2 cellular contexts compared by ENCODE assay signal in the genomic region with DNA sequence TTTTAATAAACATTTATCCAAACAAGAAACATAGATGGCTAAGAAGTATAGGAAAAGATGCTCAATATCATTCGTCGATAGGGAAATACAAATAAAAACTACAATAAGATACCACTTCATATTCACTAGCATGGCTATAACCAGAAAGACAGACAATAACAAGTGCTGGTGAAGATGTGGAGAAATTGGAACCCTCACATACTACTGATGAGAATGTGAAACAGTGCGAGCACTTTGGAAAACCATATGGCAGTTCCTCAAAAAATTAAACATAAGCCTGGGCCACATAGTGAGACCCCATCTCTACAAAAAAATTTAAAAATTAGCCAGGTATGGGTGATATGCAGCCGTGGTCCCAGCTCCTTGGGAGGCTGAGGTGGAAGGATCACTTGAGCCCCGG.
TF ChIP-seq lines count a peak whose summit lies in the region.

No MANE protein-coding gene starts in this region.

TF ChIP-seq in HEK293, 187 proteins besides CTCF, POLR2A, EP300 and RAD21:
- TF ChIP-seq ZNF398 (tag by site-specific recombination; IDR thresholded peaks at IDR 0.05) (no peak), ZNF518A (tag by site-specific recombination; conservative IDR thresholded peaks at IDR 0.05; ENCODE audit: low read depth) (no peak), ZNF184 (tag by site-specific recombination; IDR thresholded peaks at IDR 0.05) (peak; percentile 98), TSHZ1 (tag by site-specific recombination; IDR thresholded peaks at IDR 0.05; ENCODE audit: borderline replicate concordance) (no peak)

TF ChIP-seq in K562, 482 proteins besides CTCF, POLR2A, EP300 and RAD21:
- TF ChIP-seq STAG1 (CRISPR knock-in tag; IDR thresholded peaks at IDR 0.05; ENCODE audit: borderline replicate concordance) = no peak
- no peak for TF ChIP-seq HIVEP1 (CRISPR knock-in tag; IDR thresholded peaks at IDR 0.05)
- 0 out of 2 replicates have a peak, but pooled peaks have one; percentile 1 for TF ChIP-seq MAFG (tag; conservative IDR thresholded peaks at IDR 0.05)
- TF ChIP-seq, protein P1, sequence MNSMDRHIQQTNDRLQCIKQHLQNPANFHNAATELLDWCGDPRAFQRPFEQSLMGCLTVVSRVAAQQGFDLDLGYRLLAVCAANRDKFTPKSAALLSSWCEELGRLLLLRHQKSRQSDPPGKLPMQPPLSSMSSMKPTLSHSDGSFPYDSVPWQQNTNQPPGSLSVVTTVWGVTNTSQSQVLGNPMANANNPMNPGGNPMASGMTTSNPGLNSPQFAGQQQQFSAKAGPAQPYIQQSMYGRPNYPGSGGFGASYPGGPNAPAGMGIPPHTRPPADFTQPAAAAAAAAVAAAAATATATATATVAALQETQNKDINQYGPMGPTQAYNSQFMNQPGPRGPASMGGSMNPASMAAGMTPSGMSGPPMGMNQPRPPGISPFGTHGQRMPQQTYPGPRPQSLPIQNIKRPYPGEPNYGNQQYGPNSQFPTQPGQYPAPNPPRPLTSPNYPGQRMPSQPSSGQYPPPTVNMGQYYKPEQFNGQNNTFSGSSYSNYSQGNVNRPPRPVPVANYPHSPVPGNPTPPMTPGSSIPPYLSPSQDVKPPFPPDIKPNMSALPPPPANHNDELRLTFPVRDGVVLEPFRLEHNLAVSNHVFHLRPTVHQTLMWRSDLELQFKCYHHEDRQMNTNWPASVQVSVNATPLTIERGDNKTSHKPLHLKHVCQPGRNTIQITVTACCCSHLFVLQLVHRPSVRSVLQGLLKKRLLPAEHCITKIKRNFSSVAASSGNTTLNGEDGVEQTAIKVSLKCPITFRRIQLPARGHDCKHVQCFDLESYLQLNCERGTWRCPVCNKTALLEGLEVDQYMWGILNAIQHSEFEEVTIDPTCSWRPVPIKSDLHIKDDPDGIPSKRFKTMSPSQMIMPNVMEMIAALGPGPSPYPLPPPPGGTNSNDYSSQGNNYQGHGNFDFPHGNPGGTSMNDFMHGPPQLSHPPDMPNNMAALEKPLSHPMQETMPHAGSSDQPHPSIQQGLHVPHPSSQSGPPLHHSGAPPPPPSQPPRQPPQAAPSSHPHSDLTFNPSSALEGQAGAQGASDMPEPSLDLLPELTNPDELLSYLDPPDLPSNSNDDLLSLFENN (IDR thresholded peaks at IDR 0.05; ENCODE audit: low read depth in 2 of 2, low read length in 2 of 2) = no peak
- TF ChIP-seq DIDO1 (tag; IDR thresholded peaks at IDR 0.05; ENCODE audit: low read depth) = no peak
- 0 out of 2 replicates have a peak, but pooled peaks have one; percentile 17 for TF ChIP-seq ZNF184 (CRISPR knock-in tag; IDR thresholded peaks at IDR 0.05)
- no peak for TF ChIP-seq ZNF143 (CRISPR knock-in tag; IDR thresholded peaks at IDR 0.05)
- no peak for TF ChIP-seq ZNF212 (CRISPR knock-in tag; IDR thresholded peaks at IDR 0.05)
- TF ChIP-seq SLC30A9 (CRISPR knock-in tag; IDR thresholded peaks at IDR 0.05) = no peak
- peak; percentile 76 for TF ChIP-seq ZNF121 (CRISPR knock-in tag; conservative IDR thresholded peaks at IDR 0.05)
- TF ChIP-seq, protein P2, sequence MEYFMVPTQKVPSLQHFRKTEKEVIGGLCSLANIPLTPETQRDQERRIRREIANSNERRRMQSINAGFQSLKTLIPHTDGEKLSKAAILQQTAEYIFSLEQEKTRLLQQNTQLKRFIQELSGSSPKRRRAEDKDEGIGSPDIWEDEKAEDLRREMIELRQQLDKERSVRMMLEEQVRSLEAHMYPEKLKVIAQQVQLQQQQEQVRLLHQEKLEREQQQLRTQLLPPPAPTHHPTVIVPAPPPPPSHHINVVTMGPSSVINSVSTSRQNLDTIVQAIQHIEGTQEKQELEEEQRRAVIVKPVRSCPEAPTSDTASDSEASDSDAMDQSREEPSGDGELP (CRISPR knock-in tag; IDR thresholded peaks at IDR 0.05; ENCODE audit: borderline replicate concordance) = no peak
